ENCODE assay signal across 22 cellular contexts in the genomic region with DNA sequence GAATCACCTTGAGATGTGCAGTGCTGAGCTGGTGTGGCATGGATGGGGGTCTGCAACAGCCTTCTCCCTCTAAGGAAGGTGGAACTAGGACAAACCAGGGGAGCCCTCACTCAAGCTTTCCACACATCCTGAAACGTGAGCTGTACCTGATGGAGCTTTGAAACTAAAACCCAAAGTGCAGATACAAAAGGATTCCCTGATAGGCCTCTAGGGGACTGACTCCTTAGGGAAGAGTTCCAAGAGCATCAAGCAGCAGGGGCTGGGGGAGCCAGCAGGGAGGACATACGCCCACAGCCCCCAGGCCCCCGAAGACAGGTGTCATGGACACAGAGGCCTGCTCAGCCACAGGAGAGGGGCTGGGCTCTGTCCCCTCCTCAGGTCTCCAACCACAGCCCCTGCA. TPM values are rescaled to one million over a fixed set of nuclear protein-coding genes. Genes with fewer than 3 reads are reported as not detected.
A peak's percentile ranks its signal among the peaks of the same experiment; 100 is the strongest.
DNase-seq lines count a peak whose midpoint lies in the region; ATAC-seq and TF ChIP-seq lines count a peak whose summit lies in the region.
"Had no signal": no experiment of that assay in that cellular context is flagged by ENCODE, and none has a peak within 500 bp of the region (broad histone marks: within the 10 kb centered on the region; RNA-seq: fewer than 3 reads in every experiment).

No MANE protein-coding gene starts in this region.

- no peaks in the 10 kb centered on the region for H4K20me1 ChIP-seq in HCT116 (ENCODE audit: insufficient read depth)
- H4K20me1 ChIP-seq: BLaER1 had no signal

- RAD21 ChIA-PET in HCT116 (lab: Charles Lee; ENCODE audit: low non-redundant PET in 1 of 2, low total read pairs in 2 of 2, uncharacterized antibody in 2 of 2, unreplicated experiment in 2 of 2), result no interaction called here

- no peaks in the 10 kb centered on the region for H3K9me2 ChIP-seq in HCT116 (ENCODE audit: insufficient read depth)

- no peak overlapping the region for H3K27ac Mint-ChIP-seq in endodermal cell
- H3K27ac Mint-ChIP-seq: CD4-positive, alpha-beta memory T cell; IgD-negative memory B cell had no signal

- H3K27me3 Mint-ChIP-seq in endodermal cell (ENCODE audit: insufficient read depth), result no peaks in the 10 kb centered on the region
- H3K27me3 Mint-ChIP-seq: CD4-positive, alpha-beta memory T cell had no signal

- H3K4me1 ChIP-seq in HCT116 (ENCODE audit: control insufficient read depth in 1 of 2, insufficient read depth in 2 of 2, low read length in 2 of 2), result peaks cover 17 to 32% of the 10 kb centered on the region in 2 experiments
- H3K4me1 ChIP-seq in endodermal cell (ENCODE audit: control insufficient read depth, insufficient read depth, low read length), result no peaks in the 10 kb centered on the region
- H3K4me1 ChIP-seq in gastrocnemius medialis, result peaks cover 0 to 42% of the 10 kb centered on the region in 2 donors
- peaks cover 0 to 16% (median 11%) of the 10 kb centered on the region in 4 donors for H3K4me1 ChIP-seq in tibial artery

- intact Hi-C loops in HCT116 (cut with micrococcal nuclease) (no loop called here), gastrocnemius medialis (cut with DNase I; ENCODE audit: low total_unique reads) (no loop called here), tibial artery (cut with DNase I; ENCODE audit: low total_unique reads) (no loop called here)

- no peak overlapping the region for H2AFZ ChIP-seq in HCT116 (ENCODE audit: low read depth, low read length, poor library complexity, severe bottlenecking)

- POLR2A ChIA-PET in HCT116 (lab: Charles Lee), result no interaction called here

- H3K9me3 ChIP-seq in HCT116 (ENCODE audit: control insufficient read depth in 1 of 2, insufficient read depth in 1 of 2, low read depth in 1 of 2, low read length in 2 of 2) (no peaks in the 10 kb centered on the region), endodermal cell (ENCODE audit: control insufficient read depth, low read length) (no peaks in the 10 kb centered on the region), gastrocnemius medialis (no peaks in the 10 kb centered on the region), tibial artery (no peaks in the 10 kb centered on the region)
- H3K9me3 ChIP-seq: BLaER1, Caco-2, SJSA1 had no signal

- ATAC-seq in HCT116 (no peak), gastrocnemius medialis (no peak), HG03025 (IDR thresholded peaks at IDR 0.05; ENCODE audit: low FRiP score, unreplicated experiment) (no peak)
- ATAC-seq: Right ventricle myocardium inferior had no signal

- no peaks in the 10 kb centered on the region for H3K36me3 Mint-ChIP-seq in endodermal cell (ENCODE audit: low read depth)
- H3K36me3 Mint-ChIP-seq: CD4-positive, alpha-beta memory T cell; IgD-negative memory B cell had no signal

- TF ChIP-seq POLR2A in HCT116 (IDR thresholded peaks at IDR 0.05; ENCODE audit: borderline replicate concordance, extremely low read depth, insufficient read depth, insufficient read length) (no peak), gastrocnemius medialis (IDR thresholded peaks at IDR 0.05) (no peak)

- CTCF ChIA-PET in HCT116 (lab: Charles Lee), result interaction anchor here (1.0 to 1.4 kb wide), 3 partner anchors 11 to 20 kb away, joined by 3 to 6 read pairs (median 4); no protein-coding TSS in a partner anchor

- no peak overlapping the region for H3K4me3 ChIP-seq in HCT116 (replicated peaks in 1 of 2; ENCODE audit: low read depth in 1 of 2, low read length in 2 of 2)
- H3K4me3 ChIP-seq in endodermal cell (ENCODE audit: low read length), result no peak overlapping the region
- no peak overlapping the region for H3K4me3 ChIP-seq in gastrocnemius medialis
- H3K4me3 ChIP-seq in tibial artery, result no peak overlapping the region
- H3K4me3 ChIP-seq: BLaER1, SJSA1 had no signal

- H3K9ac ChIP-seq in HCT116 (ENCODE audit: low read length) (no peak overlapping the region), endodermal cell (ENCODE audit: extremely low read depth, low read length, poor library complexity, severe bottlenecking) (no peak overlapping the region)
- H3K9ac ChIP-seq: BLaER1 had no signal

- H3K27me3 ChIP-seq in HCT116 (ENCODE audit: insufficient read depth, low read length) (no peaks in the 10 kb centered on the region), endodermal cell (ENCODE audit: control insufficient read depth, insufficient read depth, low read length, poor library complexity, severe bottlenecking) (no peaks in the 10 kb centered on the region), gastrocnemius medialis (no peaks in the 10 kb centered on the region), tibial artery (no peaks in the 10 kb centered on the region)
- H3K27me3 ChIP-seq: BLaER1, SJSA1 had no signal

- peaks cover 3% of the 10 kb centered on the region for H3K4me1 Mint-ChIP-seq in endodermal cell
- H3K4me1 Mint-ChIP-seq: CD4-positive, alpha-beta memory T cell had no signal

- no peak for TF ChIP-seq RAD21 in HCT116 (IDR thresholded peaks at IDR 0.05; ENCODE audit: low read depth)

- no peak overlapping the region for H3K4me2 ChIP-seq in HCT116 (ENCODE audit: low read length)
- H3K4me2 ChIP-seq: BLaER1 had no signal

- 60 to 77% methylated on average over 1 to 3 of the region's 3 CpGs for WGBS in endodermal cell (ENCODE audit: insufficient coverage in 1 of 2, insufficient read length in 1 of 2), 2 experiments

- H3K36me3 ChIP-seq in HCT116 (ENCODE audit: control insufficient read depth in 1 of 2, insufficient read depth in 2 of 2, low read length in 2 of 2) (no peaks in the 10 kb centered on the region), endodermal cell (ENCODE audit: control insufficient read depth, insufficient read depth, low read length) (no peaks in the 10 kb centered on the region), gastrocnemius medialis (peaks cover 0 to 11% of the 10 kb centered on the region in 2 donors), tibial artery (peaks cover 28 to 52% (median 29%) of the 10 kb centered on the region in 3 donors)
- H3K36me3 ChIP-seq: BLaER1, SJSA1 had no signal

- no peak overlapping the region for H3K4me3 Mint-ChIP-seq in endodermal cell
- H3K4me3 Mint-ChIP-seq: CD4-positive, alpha-beta memory T cell; IgD-negative memory B cell had no signal

- in situ Hi-C loops in gastrocnemius medialis (cut with MboI; ENCODE audit: low sequenced_read_pairs in 4 of 4), result loop anchor here in 1 of 4 donors (25.0 kb wide), 1 partner anchor 437 kb away; no protein-coding TSS in a partner anchor

- no TSS peak for BruUV-seq in HCT116 (replicated peaks; lab: Mats Ljungman, UMichigan)

- H3K79me2 ChIP-seq in HCT116 (ENCODE audit: insufficient read depth, low read length), result no peaks in the 10 kb centered on the region

- H3K27ac ChIP-seq in HCT116 (ENCODE audit: low read depth, low read length) (no peak overlapping the region), endodermal cell (ENCODE audit: low read depth, low read length) (no peak overlapping the region), gastrocnemius medialis (peak overlapping the region in 3 of 4 donors; percentile 16 to 57 (median 36)), tibial artery (no peak overlapping the region)
- H3K27ac ChIP-seq: BLaER1, SJSA1 had no signal

- TF ChIP-seq CTCF in HCT116 (IDR thresholded peaks at IDR 0.05 in 2 of 3, conservative IDR thresholded peaks at IDR 0.05 in 1 of 3; ENCODE audit: borderline replicate concordance in 1 of 3, insufficient read depth in 1 of 3, low read depth in 2 of 3, low read length in 2 of 3), result peak in 2 of 3 experiments; percentile 17 to 28; a peak in 3 of 6 replicates
- peak; percentile 64 for TF ChIP-seq CTCF in endodermal cell (conservative IDR thresholded peaks at IDR 0.05)
- no peak for TF ChIP-seq CTCF in gastrocnemius medialis (IDR thresholded peaks at IDR 0.05 in 4 of 5, conservative IDR thresholded peaks at IDR 0.05 in 1 of 5)
- no peak for TF ChIP-seq CTCF in tibial artery (IDR thresholded peaks at IDR 0.05)

- no peaks in the 10 kb centered on the region for H3K9me3 Mint-ChIP-seq in endodermal cell
- H3K9me3 Mint-ChIP-seq: CD4-positive, alpha-beta memory T cell; IgD-negative memory B cell had no signal

- peak; percentile 11 for DNase-seq in ELF-1 (ENCODE audit: low read depth, low spot score)
- no peak for DNase-seq in HCT116 (ENCODE audit: low read depth, low spot score)
- DNase-seq in endodermal cell, result peak; percentile 61
- DNase-seq in gastrocnemius medialis, result no peak
- no peak for DNase-seq in DMS79 treated with DMSO at 0.1 percent for 48 hours (lab: John Stamatoyannopoulos, UW)
- DNase-seq in tibial artery, result no peak
- DNase-seq: Caco-2; CD4-positive, alpha-beta memory T cell; DMS 273 treated with DMSO at 0.1 percent for 48 hours; GDM1; Kasumi-1; NCI-H1694; NCI-H2081; NCI-H2171; NCI-H524 treated with DMSO at 0.1 percent for 48 hours; NCI-H82; T-helper 1 cell had no signal

TF ChIP-seq in HCT116, 20 proteins besides CTCF, POLR2A, EP300 and RAD21:
- no peak for TF ChIP-seq JUND (IDR thresholded peaks at IDR 0.05)
- TF ChIP-seq ELF1 (IDR thresholded peaks at IDR 0.05; ENCODE audit: borderline replicate concordance, low read depth), result no peak
- TF ChIP-seq, protein P1, sequence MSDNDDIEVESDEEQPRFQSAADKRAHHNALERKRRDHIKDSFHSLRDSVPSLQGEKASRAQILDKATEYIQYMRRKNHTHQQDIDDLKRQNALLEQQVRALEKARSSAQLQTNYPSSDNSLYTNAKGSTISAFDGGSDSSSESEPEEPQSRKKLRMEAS (IDR thresholded peaks at IDR 0.05), result no peak
- TF ChIP-seq SP1 (IDR thresholded peaks at IDR 0.05; ENCODE audit: low read depth), result no peak
- TF ChIP-seq EZH2 (IDR thresholded peaks at IDR 0.05), result no peak
- TF ChIP-seq EGR1 (IDR thresholded peaks at IDR 0.05; ENCODE audit: low read depth), result no peak
- no peak for TF ChIP-seq TCF7L2 (IDR thresholded peaks at IDR 0.05; ENCODE audit: borderline replicate concordance, extremely low read depth, insufficient read depth, insufficient read length)
- no peak for TF ChIP-seq EZH2phosphoT487 (IDR thresholded peaks at IDR 0.05; ENCODE audit: borderline replicate concordance)

RNA-seq across cellular contexts. Expression of a gene that starts 17.7 kb away (rescaled TPM):
- total RNA-seq in HCT116 (2021; ENCODE audit: unreplicated experiment) (7.0 TPM), endodermal cell (under 1 TPM; 0.57 to 0.93 TPM), gastrocnemius medialis (10 to 100 TPM in 3 of 4 donors, 1 to 10 TPM in 1; 9.5 to 28.6 (median 21.0) TPM)
- polyA plus RNA-seq in HCT116 (2012), result 3.1 and 3.8 TPM in 2 replicates
- 0.68 TPM for polyA plus RNA-seq in endodermal cell (2013, experiment 1 of 2)
- polyA plus RNA-seq in endodermal cell (2013, experiment 2 of 2), result 0.79 TPM
- polyA plus RNA-seq: CD4-positive, alpha-beta memory T cell had no signal

RNA-seq across cellular contexts. Expression of a gene that starts 47.7 kb away (rescaled TPM):
- 263 TPM for total RNA-seq in HCT116 (2021; ENCODE audit: unreplicated experiment)
- polyA plus RNA-seq in HCT116 (2012), result 141 and 181 TPM in 2 replicates
- 100 to 1,000 TPM; 198 to 214 TPM for total RNA-seq in endodermal cell
- 175 TPM for polyA plus RNA-seq in endodermal cell (2013, experiment 1 of 2)
- 176 TPM for polyA plus RNA-seq in endodermal cell (2013, experiment 2 of 2)
- 100 to 1,000 TPM; 157 to 252 (median 215) TPM for total RNA-seq in gastrocnemius medialis

Comparison
In these comparisons a context has a peak if more than half of its experiments do, and no peak if none do; other contexts are left out.
1. DNase-seq: peak in ELF-1 (single experiment) and endodermal cell (single experiment); none in HCT116 (single experiment), gastrocnemius medialis (0 of 2), DMS79 treated with DMSO at 0.1 percent for 48 hours (single experiment) and tibial artery (0 of 2).
2. H3K27ac ChIP-seq: peak in gastrocnemius medialis (3 of 4); none in HCT116 (single experiment), endodermal cell (single experiment) and tibial artery (0 of 2).
3. CTCF ChIP-seq: peak in HCT116 (2 of 3) and endodermal cell (single experiment); none in gastrocnemius medialis (0 of 5) and tibial artery (0 of 2).